9 cellular contexts compared by ENCODE assay signal in genomic region chr3:25007974-25008658, GRCh38.
DNase-seq lines count a peak whose midpoint lies in the region; ATAC-seq and TF ChIP-seq lines count a peak whose summit lies in the region.
"Had no signal": no experiment of that assay in that cellular context is flagged by ENCODE, and none has a peak within 500 bp of the region (broad histone marks: within the 10 kb centered on the region; RNA-seq: fewer than 3 reads in every experiment).

No MANE protein-coding gene starts in this region.

- DNase-seq in left cardiac atrium (no peak), NCI-H2196 (lab: John Stamatoyannopoulos, UW; ENCODE audit: unreplicated experiment) (no peak), GM10248 (ENCODE audit: extremely low spot score) (no peak)
- DNase-seq in activated CD4-positive, alpha-beta T cell treated with anti-CD3 and anti-CD28 coated beads, Interleukin-2, amount 10 ng/mL, durations not matched to agents 24 days and 14 days = no peak
- no peak for DNase-seq in activated CD4-positive, alpha-beta T cell treated with anti-CD3 and anti-CD28 coated beads, Interleukin-2, amount 50 U/mL, for 1 hour
- DNase-seq: activated CD4-positive, alpha-beta memory T cell treated with anti-CD3 and anti-CD28 coated beads, Interleukin-2, amount 10 ng/mL, durations not matched to agents 7 days and 5 days had no signal

- H3K27ac Mint-ChIP-seq in activated CD4-positive, alpha-beta T cell treated with anti-CD3 and anti-CD28 coated beads, Interleukin-2, amount 10 ng/mL, durations not matched to agents 24 days and 14 days = no peak overlapping the region
- H3K27ac Mint-ChIP-seq: activated CD4-positive, alpha-beta memory T cell treated with anti-CD3 and anti-CD28 coated beads, Interleukin-2, amount 10 ng/mL, durations not matched to agents 7 days and 5 days had no signal

- POLR2A ChIA-PET in GM10248 (lab: Yijun Ruan, JAX) = no interaction called here

- H3K27me3 Mint-ChIP-seq in activated CD4-positive, alpha-beta T cell treated with anti-CD3 and anti-CD28 coated beads, Interleukin-2, amount 10 ng/mL, durations not matched to agents 24 days and 14 days = no peaks in the 10 kb centered on the region
- H3K27me3 Mint-ChIP-seq: activated CD4-positive, alpha-beta memory T cell treated with anti-CD3 and anti-CD28 coated beads, Interleukin-2, amount 10 ng/mL, durations not matched to agents 7 days and 5 days had no signal

- no peak overlapping the region for H3K4me3 Mint-ChIP-seq in activated CD4-positive, alpha-beta T cell treated with anti-CD3 and anti-CD28 coated beads, Interleukin-2, amount 10 ng/mL, durations not matched to agents 24 days and 14 days
- H3K4me3 Mint-ChIP-seq: activated CD4-positive, alpha-beta memory T cell treated with anti-CD3 and anti-CD28 coated beads, Interleukin-2, amount 10 ng/mL, durations not matched to agents 7 days and 5 days had no signal

- no peaks in the 10 kb centered on the region for H3K9me3 Mint-ChIP-seq in activated CD4-positive, alpha-beta T cell treated with anti-CD3 and anti-CD28 coated beads, Interleukin-2, amount 10 ng/mL, durations not matched to agents 24 days and 14 days
- H3K9me3 Mint-ChIP-seq: activated CD4-positive, alpha-beta memory T cell treated with anti-CD3 and anti-CD28 coated beads, Interleukin-2, amount 10 ng/mL, durations not matched to agents 7 days and 5 days had no signal

- no peaks in the 10 kb centered on the region for H3K4me1 Mint-ChIP-seq in activated CD4-positive, alpha-beta T cell treated with anti-CD3 and anti-CD28 coated beads, Interleukin-2, amount 10 ng/mL, durations not matched to agents 24 days and 14 days
- H3K4me1 Mint-ChIP-seq: activated CD4-positive, alpha-beta memory T cell treated with anti-CD3 and anti-CD28 coated beads, Interleukin-2, amount 10 ng/mL, durations not matched to agents 7 days and 5 days had no signal

- CTCF ChIA-PET in GM10248 (lab: Yijun Ruan, JAX) = interaction anchor here (0.7 kb wide), 1 partner anchor 14 kb away, joined by 3 read pairs; no protein-coding TSS in a partner anchor

- no peaks in the 10 kb centered on the region for H3K36me3 Mint-ChIP-seq in activated CD4-positive, alpha-beta T cell treated with anti-CD3 and anti-CD28 coated beads, Interleukin-2, amount 10 ng/mL, durations not matched to agents 24 days and 14 days (ENCODE audit: low read depth)

- intact Hi-C loops in left cardiac atrium (cut with DNase I) = no loop called here
- intact Hi-C loops in activated CD4-positive, alpha-beta T cell treated with anti-CD3 and anti-CD28 coated beads, Interleukin-2, amount 10 ng/mL, durations not matched to agents 24 days and 14 days (cut with micrococcal nuclease) = no loop called here

- peak; percentile 98 for ATAC-seq in GM18502 (IDR thresholded peaks at IDR 0.05; ENCODE audit: poor library complexity, unreplicated experiment)
- ATAC-seq in GM21717 (IDR thresholded peaks at IDR 0.05; ENCODE audit: unreplicated experiment) = peak; percentile 98
- ATAC-seq in HG03571 (IDR thresholded peaks at IDR 0.05; ENCODE audit: unreplicated experiment) = peak; percentile 98
- ATAC-seq in left cardiac atrium = peak; percentile 85 to 96

- TF ChIP-seq CTCF in GM10248 (IDR thresholded peaks at IDR 0.05; ENCODE audit: control extremely low read depth, extremely low read depth, low read depth, missing control alignments) = no peak
